In the genomic region with DNA sequence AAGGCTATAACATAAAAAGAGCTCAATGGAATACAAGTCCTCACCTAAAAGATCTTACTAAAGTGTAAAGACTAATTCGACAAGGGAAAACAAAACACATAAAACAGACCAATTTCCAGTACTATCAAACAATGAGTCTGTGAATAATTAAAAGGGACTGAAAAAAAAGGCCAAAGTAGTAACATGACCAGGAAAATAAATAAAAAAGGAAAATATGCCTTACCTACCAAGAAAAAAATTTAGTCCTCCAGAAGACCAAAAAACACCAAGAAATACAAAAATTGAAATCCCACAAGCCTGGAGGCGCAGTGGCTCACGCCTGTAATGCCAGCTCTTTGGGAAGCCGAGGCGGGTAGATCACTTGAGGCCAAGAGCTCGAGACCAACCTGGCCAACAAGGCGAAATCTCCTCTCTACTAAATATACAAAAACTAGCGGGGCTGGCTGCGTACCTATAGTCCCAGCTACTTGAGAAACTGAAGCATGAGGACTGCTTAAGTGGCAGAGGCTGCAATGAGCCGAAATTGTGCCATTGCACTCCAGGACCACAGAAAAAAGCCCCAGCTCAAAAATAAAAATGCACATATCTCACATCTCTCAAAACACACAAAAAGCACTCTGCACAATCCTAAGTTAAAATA, we compare ENCODE assay signal across 9 cellular contexts.
DNase-seq lines count a peak whose midpoint lies in the region; ATAC-seq and TF ChIP-seq lines count a peak whose summit lies in the region.
"Had no signal": no experiment of that assay in that cellular context is flagged by ENCODE, and none has a peak within 500 bp of the region (broad histone marks: within the 10 kb centered on the region; RNA-seq: fewer than 3 reads in every experiment).

No MANE protein-coding gene starts in this region.

- H3K4me1 ChIP-seq in OCI-LY3 (ENCODE audit: low read length) (peaks cover 32% of the 10 kb centered on the region), mucosa of rectum (ENCODE audit: control insufficient read depth in 2 of 2, insufficient read depth in 2 of 2, low read length in 2 of 2) (peaks cover 4 to 8% of the 10 kb centered on the region in 2 donors), suprapubic skin (peaks cover 10% of the 10 kb centered on the region)

- TF ChIP-seq CTCF in OCI-LY3 (IDR thresholded peaks at IDR 0.05; ENCODE audit: low read depth, low read length) (no peak), brain microvascular endothelial cell (IDR thresholded peaks at IDR 0.05; ENCODE audit: low read depth, low read length, missing control alignments) (no peak), suprapubic skin (IDR thresholded peaks at IDR 0.05) (no peak)

- H3K27me3 ChIP-seq in OCI-LY3 (ENCODE audit: low read depth, low read length) = no peaks in the 10 kb centered on the region
- H3K27me3 ChIP-seq in brain microvascular endothelial cell (replicated peaks) = no peaks in the 10 kb centered on the region
- H3K27me3 ChIP-seq in mucosa of rectum (ENCODE audit: control insufficient read depth in 2 of 2, insufficient read depth in 2 of 2, low read length in 2 of 2) = no peaks in the 10 kb centered on the region
- H3K27me3 ChIP-seq in suprapubic skin = no peaks in the 10 kb centered on the region

- in situ Hi-C loops in brain microvascular endothelial cell (cut with HindIII; ENCODE audit: low pct_ligation_motif_present, low sequenced_read_pairs) = no loop called here

- no peak for ATAC-seq in GM21528 (IDR thresholded peaks at IDR 0.05; ENCODE audit: low FRiP score, unreplicated experiment)

- H3K4me3 ChIP-seq in OCI-LY3 (ENCODE audit: low read length) = peak overlapping the region; percentile 54
- H3K4me3 ChIP-seq in brain microvascular endothelial cell (ENCODE audit: low read depth, low read length) = no peak overlapping the region
- peak overlapping the region; percentile 63 to 85 for H3K4me3 ChIP-seq in mucosa of rectum (ENCODE audit: low read length in 2 of 2)
- H3K4me3 ChIP-seq in suprapubic skin = peak overlapping the region; percentile 46

- H4K20me1 ChIP-seq in OCI-LY3 (ENCODE audit: insufficient read depth, low read length) = no peaks in the 10 kb centered on the region

- no peak for TF ChIP-seq EP300 in suprapubic skin (IDR thresholded peaks at IDR 0.05)

- H2AFZ ChIP-seq in OCI-LY3 (ENCODE audit: low read depth, low read length) = no peak overlapping the region

- peak overlapping the region; percentile 88 for H3K4me2 ChIP-seq in OCI-LY3 (ENCODE audit: low read length)

- no peak for TF ChIP-seq POLR2A in suprapubic skin (IDR thresholded peaks at IDR 0.05)

- no peaks in the 10 kb centered on the region for H3K79me2 ChIP-seq in OCI-LY3 (ENCODE audit: low read length)

- WGBS in suprapubic skin = 28% methylated on average over 10 of the region's 10 CpGs

- H3K36me3 ChIP-seq in OCI-LY3 (replicated peaks; ENCODE audit: low read depth, low read length) = no peaks in the 10 kb centered on the region
- no peaks in the 10 kb centered on the region for H3K36me3 ChIP-seq in brain microvascular endothelial cell (replicated peaks)
- no peaks in the 10 kb centered on the region for H3K36me3 ChIP-seq in mucosa of rectum (ENCODE audit: control insufficient read depth in 2 of 2, insufficient read depth in 2 of 2, low read length in 2 of 2)
- no peaks in the 10 kb centered on the region for H3K36me3 ChIP-seq in suprapubic skin

- peak; percentile 93 to 97 for DNase-seq in NCI-H446 (lab: John Stamatoyannopoulos, UW)
- no peak for DNase-seq in NCI-H446 treated with DMSO at 0.1 percent for 48 hours (lab: John Stamatoyannopoulos, UW)
- DNase-seq in brain microvascular endothelial cell = peak; percentile 73
- DNase-seq in suprapubic skin (ENCODE audit: low spot score in 2 of 2) = no peak
- DNase-seq in NCI-H226 = no peak
- DNase-seq: DND-41 had no signal

- H3K9ac ChIP-seq in OCI-LY3 (ENCODE audit: low read length) (peak overlapping the region; percentile 70), mucosa of rectum (ENCODE audit: low read depth in 1 of 2, low read length in 2 of 2) (peak overlapping the region; percentile 32 to 70)

- H3K9me3 ChIP-seq in OCI-LY3 (ENCODE audit: insufficient read depth, low read length) (no peaks in the 10 kb centered on the region), mucosa of rectum (ENCODE audit: control insufficient read depth in 2 of 2, low read length in 2 of 2) (no peaks in the 10 kb centered on the region), suprapubic skin (no peaks in the 10 kb centered on the region)

- H3K27ac ChIP-seq in OCI-LY3 (ENCODE audit: low read length) (peak overlapping the region; percentile 89), brain microvascular endothelial cell (no peak overlapping the region), mucosa of rectum (ENCODE audit: low read depth in 2 of 2, low read length in 2 of 2) (peak overlapping the region; percentile 69 to 82), suprapubic skin (peak overlapping the region; percentile 79)

Comparison
In these comparisons a context has a peak if more than half of its experiments do, and no peak if none do; other contexts are left out.
1. DNase-seq: peak in NCI-H446 (2 of 2) and brain microvascular endothelial cell (single experiment); none in NCI-H446 treated with DMSO at 0.1 percent for 48 hours (single experiment), suprapubic skin (0 of 2) and NCI-H226 (single experiment).